In the genomic region with DNA sequence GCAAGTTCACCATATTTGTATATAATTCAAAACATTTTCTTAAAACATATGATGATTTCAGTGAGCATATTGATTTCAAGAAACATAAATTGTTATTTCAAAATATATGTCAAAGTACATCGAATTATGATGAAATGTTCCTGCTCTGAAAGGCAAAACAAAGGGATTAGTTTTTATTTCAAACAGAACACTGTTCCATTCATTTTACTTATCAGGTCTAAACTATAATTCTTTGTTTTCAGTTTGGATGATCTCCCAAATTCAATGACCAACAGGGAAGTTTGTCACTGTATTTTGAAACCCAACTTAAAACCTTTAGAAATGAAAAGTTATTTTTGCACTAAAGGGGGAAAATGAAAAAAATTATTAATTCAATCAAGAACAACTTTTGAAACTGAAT, we compare ENCODE assay signal across 22 cellular contexts.
"Had no signal": no experiment of that assay in that cellular context is flagged by ENCODE, and none has a peak within 500 bp of the region (broad histone marks: within the 10 kb centered on the region; RNA-seq: fewer than 3 reads in every experiment).

No MANE protein-coding gene starts in this region.

- H3K36me3 ChIP-seq: adrenal gland, ascending aorta, brain microvascular endothelial cell, neutrophil, ovary, right lobe of liver, vagina had no signal

- H3K4me2 ChIP-seq: hepatocyte had no signal

- DNase-seq: activated CD4-positive, alpha-beta T cell treated with anti-CD3 and anti-CD28 coated beads for 1 hour; activated CD4-positive, alpha-beta T cell treated with anti-CD3 and anti-CD28 coated beads, Interleukin-2, amount 50 U/mL, for 1 hour; activated CD8-positive, alpha-beta T cell treated with anti-CD3 and anti-CD28 coated beads, Interleukin-2, amount 10 ng/mL, durations not matched to agents 7 days and 5 days; activated gamma-delta T cell treated with Interleukin-2 at 50 U/mL for 16 hours; adrenal gland; brain microvascular endothelial cell; effector memory CD4-positive, alpha-beta T cell; immature natural killer cell; left ventricle myocardium superior; ovary; right lobe of liver; small intestine; stimulated activated CD4-positive, alpha-beta T cell treated with anti-CD3 and anti-CD28 coated beads, Interleukin-2, amount 100 ng/mL, for 24 hours; T-helper 9 cell; testis had no signal

- ATAC-seq: activated CD8-positive, alpha-beta T cell treated with anti-CD3 and anti-CD28 coated beads, Interleukin-2, amount 10 ng/mL, durations not matched to agents 7 days and 5 days; activated naive CD4-positive, alpha-beta T cell treated with anti-CD3 and anti-CD28 coated beads, Interleukin-2, amount 50 U/mL, for 72 hours; esophagus mucosa; left ventricle myocardium superior; right lobe of liver; stimulated activated memory B cell treated with anti-CD40 and anti-IgM and Interleukin-4, amounts not matched to agents 10 μg/mL and 1 μg/mL and 100 μg/mL, for 72 hours had no signal

- H3K9me3 ChIP-seq: ascending aorta, neutrophil, ovary, right lobe of liver, testis, vagina had no signal

- H3K27ac ChIP-seq: adrenal gland, ascending aorta, brain microvascular endothelial cell, hepatocyte, neutrophil, ovary, right lobe of liver, testis, vagina had no signal

- H3K4me3 ChIP-seq: adrenal gland, ascending aorta, hepatocyte, ovary, right lobe of liver, testis, vagina had no signal

- H2AFZ ChIP-seq: hepatocyte had no signal

- H3K27me3 ChIP-seq: adrenal gland, ascending aorta, brain microvascular endothelial cell, hepatocyte, neutrophil, ovary, right lobe of liver, testis, vagina had no signal

- H3K4me1 ChIP-seq: adrenal gland, ascending aorta, right lobe of liver, testis, vagina had no signal
